In genomic region chr7:16498122-16498521, GRCh38 we compare ENCODE assay signal across 31 cellular contexts. TPM values are rescaled to one million over a fixed set of nuclear protein-coding genes. Genes with fewer than 3 reads are reported as not detected.
"Had no signal": no experiment of that assay in that cellular context is flagged by ENCODE, and none has a peak within 500 bp of the region (broad histone marks: within the 10 kb centered on the region; RNA-seq: fewer than 3 reads in every experiment).

No MANE protein-coding gene starts in this region.

- H3K4me1 ChIP-seq: heart right ventricle, neural progenitor cell, psoas muscle, vagina had no signal

- H3K9me3 ChIP-seq: esophagus squamous epithelium, heart right ventricle, mucosa of descending colon, psoas muscle, thoracic aorta, transverse colon, vagina had no signal

- H3K27me3 ChIP-seq: esophagus squamous epithelium, heart right ventricle, neural progenitor cell, transverse colon, vagina had no signal

- DNase-seq: cortex of kidney; effector memory CD8-positive, alpha-beta T cell; erythroblast; esophagus squamous epithelium; foreskin melanocyte; glutamatergic neuron; heart right ventricle; hippocampal formation; left cardiac atrium; left ventricle myocardium superior; mesenchymal stem cell; mucosa of descending colon; naive thymus-derived CD4-positive, alpha-beta T cell; nucleus accumbens; psoas muscle; right cardiac atrium; stimulated activated CD4-positive, alpha-beta T cell treated with anti-CD3 and anti-CD28 coated beads, Interleukin-15, amount 100 ng/mL, for 24 hours; stimulated activated CD4-positive, alpha-beta T cell treated with anti-CD3 and anti-CD28 coated beads, Interleukin-2, amount 100 ng/mL, for 48 hours; stimulated activated naive B cell treated with anti-CD40 and anti-IgM and Interleukin-4, amounts not matched to agents 10 μg/mL and 1 μg/mL and 100 μg/mL, for 72 hours; transverse colon had no signal

- H3K36me3 ChIP-seq: esophagus squamous epithelium, heart right ventricle, neural progenitor cell, thoracic aorta, transverse colon, vagina had no signal

- H3K4me3 ChIP-seq: esophagus squamous epithelium, heart right ventricle, mucosa of descending colon, neural progenitor cell, psoas muscle, skin epidermis, thoracic aorta, transverse colon, vagina had no signal

- H3K27ac ChIP-seq: esophagus squamous epithelium, heart right ventricle, neural progenitor cell, psoas muscle, skin epidermis, thoracic aorta, transverse colon, vagina had no signal

- ATAC-seq: effector memory CD8-positive, alpha-beta T cell; heart right ventricle; left cardiac atrium; left ventricle myocardium superior; mucosa of descending colon; naive thymus-derived CD4-positive, alpha-beta T cell; psoas muscle; right cardiac atrium; stimulated activated naive B cell treated with anti-CD40 and anti-IgM and Interleukin-4, amounts not matched to agents 10 μg/mL and 1 μg/mL and 100 μg/mL, for 72 hours had no signal

RNA-seq across cellular contexts. Expression of gene LRRC72, which starts 28.5 kb away (rescaled TPM):
- total RNA-seq: dermis microvascular lymphatic vessel endothelial cell; esophagus squamous epithelium; heart right ventricle; kidney epithelial cell; left cardiac atrium; left ventricle myocardium superior; lung microvascular endothelial cell; mesothelial cell of epicardium; mucosa of descending colon; naive thymus-derived CD4-positive, alpha-beta T cell; osteocyte; psoas muscle; renal cortical epithelial cell; right cardiac atrium; thoracic aorta; transverse colon; ureter; vagina had no signal
- polyA plus RNA-seq: heart right ventricle; naive thymus-derived CD4-positive, alpha-beta T cell; psoas muscle; right cardiac atrium had no signal

RNA-seq across cellular contexts. Expression of gene SOSTDC1, which starts 32.6 kb away (rescaled TPM):
- total RNA-seq: dermis microvascular lymphatic vessel endothelial cell; lung microvascular endothelial cell; naive thymus-derived CD4-positive, alpha-beta T cell; osteocyte; ureter had no signal
- polyA plus RNA-seq: naive thymus-derived CD4-positive, alpha-beta T cell had no signal
